30 cellular contexts compared by ENCODE assay signal in genomic region chr14:103239751-103240150, GRCh38.
"Had no signal": no experiment of that assay in that cellular context is flagged by ENCODE, and none has a peak within 500 bp of the region (broad histone marks: within the 10 kb centered on the region; RNA-seq: fewer than 3 reads in every experiment).

No MANE protein-coding gene starts in this region.

- DNase-seq: activated B cell treated with CpG ODN at 0.5 μM for 24 hours; activated CD4-positive, alpha-beta memory T cell treated with anti-CD3 and anti-CD28 coated beads for 36 hours; activated CD4-positive, alpha-beta T cell treated with anti-CD3 and anti-CD28 coated beads for 4 hours; activated CD4-positive, alpha-beta T cell treated with anti-CD3 and anti-CD28 coated beads, Interleukin-2, amount 10 ng/mL, durations not matched to agents 24 days and 14 days; activated CD4-positive, alpha-beta T cell treated with anti-CD3 and anti-CD28 coated beads, Interleukin-2, amount 50 U/mL, for 1 hour; activated CD4-positive, alpha-beta T cell treated with anti-CD3 and anti-CD28 coated beads, Interleukin-2, amount 50 U/mL, for 4 hours; activated CD4-positive, CD25-positive, alpha-beta regulatory T cell treated with anti-CD3 and anti-CD28 coated beads, Interleukin-2, amount 50 U/mL, for 72 hours; activated CD8-positive, alpha-beta memory T cell treated with anti-CD3 and anti-CD28 coated beads, Interleukin-2, amount 50 U/mL, for 4 hours; activated CD8-positive, alpha-beta T cell treated with anti-CD3 and anti-CD28 coated beads for 36 hours; activated effector memory CD4-positive, alpha-beta T cell treated with anti-CD3 and anti-CD28 coated beads, Interleukin-2, amount 50 U/mL, for 16 hours; activated gamma-delta T cell treated with Interleukin-2 at 50 U/mL for 16 hours; activated naive CD4-positive, alpha-beta T cell; activated naive CD4-positive, alpha-beta T cell treated with anti-CD3 and anti-CD28 coated beads for 36 hours; activated naive CD4-positive, alpha-beta T cell treated with anti-CD3 and anti-CD28 coated beads, Interleukin-2, amount 50 U/mL, for 16 hours; activated naive CD8-positive, alpha-beta T cell treated with anti-CD3 and anti-CD28 coated beads for 36 hours; activated T-cell treated with anti-CD3 and anti-CD28 coated beads for 4 hours; activated T-cell treated with anti-CD3 and anti-CD28 coated beads, Interleukin-2, amount 50 U/mL, for 1 hour; activated T-cell treated with anti-CD3 and anti-CD28 coated beads, Interleukin-2, amount 50 U/mL, for 4 hours; activated T-cell treated with anti-CD3 and anti-CD28 coated beads, Interleukin-2, amount 50 U/mL, for 72 hours; adrenal gland; amniotic stem cell; aorta; body of pancreas; brain microvascular endothelial cell; caudate nucleus; T-helper 1 cell; T-helper 2 cell; T-helper 9 cell had no signal

- ATAC-seq: activated CD8-positive, alpha-beta T cell treated with anti-CD3 and anti-CD28 coated beads for 36 hours; activated naive CD4-positive, alpha-beta T cell treated with anti-CD3 and anti-CD28 coated beads, Interleukin-2, amount 50 U/mL, for 72 hours; activated T-cell treated with anti-CD3 and anti-CD28 coated beads, Interleukin-2, amount 50 U/mL, for 4 hours; activated T-cell treated with anti-CD3 and anti-CD28 coated beads, Interleukin-2, amount 50 U/mL, for 72 hours; activated T-helper 17 cell treated with anti-CD3 and anti-CD28 coated beads, Interleukin-2, amount 50 U/mL, for 72 hours; body of pancreas had no signal
